ENCODE assay signal across 35 cellular contexts in genomic region chr13:112828756-112829155, GRCh38.
"Had no signal": no experiment of that assay in that cellular context is flagged by ENCODE, and none has a peak within 500 bp of the region (broad histone marks: within the 10 kb centered on the region; RNA-seq: fewer than 3 reads in every experiment).

No MANE protein-coding gene starts in this region.

- H3K27ac Mint-ChIP-seq: activated CD4-positive, alpha-beta T cell treated with anti-CD3 and anti-CD28 coated beads for 36 hours; activated CD4-positive, alpha-beta T cell treated with anti-CD3 and anti-CD28 coated beads, Interleukin-2, amount 10 ng/mL, durations not matched to agents 7 days and 5 days; activated CD8-positive, alpha-beta T cell treated with anti-CD3 and anti-CD28 coated beads, Interleukin-2, amount 10 ng/mL, durations not matched to agents 7 days and 5 days; activated naive CD4-positive, alpha-beta T cell treated with anti-CD3 and anti-CD28 coated beads, Interleukin-2, amount 50 U/mL, for 24 hours; activated naive CD8-positive, alpha-beta T cell treated with anti-CD3 and anti-CD28 coated beads, Interleukin-2, amount 10 ng/mL, durations not matched to agents 7 days and 5 days; activated T-cell treated with anti-CD3 and anti-CD28 coated beads, Interleukin-2, amount 50 U/mL, for 24 hours; activated T-helper 2 cell treated with anti-CD3 and anti-CD28 coated beads, Interferon-gamma antibody, Interleukin-2, Interleukin-4, amounts not matched to agents 10 μg/mL and 5 μg/mL and 100 μg/mL, durations not matched to agents 14 hours and 24 hours and 36 hours; T-helper 1 cell treated with Interleukin-12 subunit alpha and Interleukin-12 subunit beta and Interleukin-4 antibody, amounts not matched to agents 30 μg/mL and 1 μg/mL, for 36 hours; T-helper 2 cell treated with Interferon-gamma antibody and Interleukin-4, amounts not matched to agents 5 μg/mL and 100 μg/mL, for 36 hours had no signal

- H3K4me3 ChIP-seq: ascending aorta, MG63, SJSA1 had no signal

- H3K9ac ChIP-seq: SK-N-SH had no signal

- FAIRE-seq: RCC 7860, TTC549 had no signal

- H3K4me1 ChIP-seq: ascending aorta, SJSA1 had no signal

- H3K27me3 Mint-ChIP-seq: activated CD4-positive, alpha-beta T cell treated with anti-CD3 and anti-CD28 coated beads for 36 hours; activated CD4-positive, alpha-beta T cell treated with anti-CD3 and anti-CD28 coated beads, Interleukin-2, amount 10 ng/mL, durations not matched to agents 7 days and 5 days; activated naive CD4-positive, alpha-beta T cell treated with anti-CD3 and anti-CD28 coated beads, Interleukin-2, amount 50 U/mL, for 24 hours; activated naive CD8-positive, alpha-beta T cell treated with anti-CD3 and anti-CD28 coated beads, Interleukin-2, amount 10 ng/mL, durations not matched to agents 7 days and 5 days; activated T-cell treated with anti-CD3 and anti-CD28 coated beads, Interleukin-2, amount 50 U/mL, for 24 hours had no signal

- H3K9me3 Mint-ChIP-seq: activated CD4-positive, alpha-beta T cell treated with anti-CD3 and anti-CD28 coated beads, Interleukin-2, amount 10 ng/mL, durations not matched to agents 7 days and 5 days; activated naive CD4-positive, alpha-beta T cell treated with anti-CD3 and anti-CD28 coated beads, Interleukin-2, amount 50 U/mL, for 24 hours; activated naive CD8-positive, alpha-beta T cell treated with anti-CD3 and anti-CD28 coated beads, Interleukin-2, amount 10 ng/mL, durations not matched to agents 7 days and 5 days; activated T-cell treated with anti-CD3 and anti-CD28 coated beads, Interleukin-2, amount 50 U/mL, for 24 hours; activated T-helper 2 cell treated with anti-CD3 and anti-CD28 coated beads, Interferon-gamma antibody, Interleukin-2, Interleukin-4, amounts not matched to agents 10 μg/mL and 5 μg/mL and 100 μg/mL, durations not matched to agents 14 hours and 24 hours and 36 hours; T-helper 1 cell treated with Interleukin-12 subunit alpha and Interleukin-12 subunit beta and Interleukin-4 antibody, amounts not matched to agents 30 μg/mL and 1 μg/mL, for 36 hours; T-helper 2 cell treated with Interferon-gamma antibody and Interleukin-4, amounts not matched to agents 5 μg/mL and 100 μg/mL, for 36 hours had no signal

- ATAC-seq: activated CD4-positive, CD25-positive, alpha-beta regulatory T cell treated with anti-CD3 and anti-CD28 coated beads, Interleukin-2, amount 50 U/mL, for 24 hours; activated CD8-positive, alpha-beta T cell treated with anti-CD3 and anti-CD28 coated beads, Interleukin-2, amount 10 ng/mL, durations not matched to agents 7 days and 5 days; PC-3 had no signal

- H3K9me3 ChIP-seq: ascending aorta, MG63, SJSA1, SK-N-SH had no signal

- H3K4me1 Mint-ChIP-seq: activated CD4-positive, alpha-beta T cell treated with anti-CD3 and anti-CD28 coated beads for 36 hours; activated CD4-positive, alpha-beta T cell treated with anti-CD3 and anti-CD28 coated beads, Interleukin-2, amount 10 ng/mL, durations not matched to agents 7 days and 5 days; activated naive CD4-positive, alpha-beta T cell treated with anti-CD3 and anti-CD28 coated beads, Interleukin-2, amount 50 U/mL, for 24 hours had no signal

- H3K4me2 ChIP-seq: SK-N-SH had no signal

- DNase-seq: activated CD4-positive, alpha-beta T cell treated with anti-CD3 and anti-CD28 coated beads, Interleukin-2, amount 10 ng/mL, durations not matched to agents 7 days and 5 days; activated CD4-positive, alpha-beta T cell treated with anti-CD3 and anti-CD28 coated beads, Interleukin-2, amount 50 U/mL, for 48 hours; activated CD8-positive, alpha-beta T cell treated with anti-CD3 and anti-CD28 coated beads, Interleukin-2, amount 10 ng/mL, durations not matched to agents 7 days and 5 days; activated gamma-delta T cell; activated naive CD4-positive, alpha-beta T cell treated with Interleukin-2 at 50 U/mL for 16 hours; activated naive CD8-positive, alpha-beta T cell treated with anti-CD3 and anti-CD28 coated beads, Interleukin-2, amount 10 ng/mL, durations not matched to agents 7 days and 5 days; activated T-cell treated with anti-CD3 and anti-CD28 coated beads, Interleukin-2, amount 50 U/mL, for 24 hours; amygdala; Kasumi-1; KG1; MG63; NCI-H1092; NCI-H1436 treated with DMSO at 0.1 percent for 48 hours; NCI-H187; NCI-H2029 treated with DMSO at 0.1 percent for 48 hours; NCI-H2107; NCI-H2171; NCI-H510A; NCI-H526; NCI-H748 treated with DMSO at 0.1 percent for 48 hours; NK-92 treated with Interleukin-12 subunit alpha and Interleukin-12 subunit beta, amount 100 ng/mL, for 24 hours; PC-3; SHP77; SK-N-SH had no signal

- H3K4me3 Mint-ChIP-seq: activated CD4-positive, alpha-beta T cell treated with anti-CD3 and anti-CD28 coated beads for 36 hours; activated CD4-positive, alpha-beta T cell treated with anti-CD3 and anti-CD28 coated beads, Interleukin-2, amount 10 ng/mL, durations not matched to agents 7 days and 5 days; activated CD8-positive, alpha-beta T cell treated with anti-CD3 and anti-CD28 coated beads, Interleukin-2, amount 10 ng/mL, durations not matched to agents 7 days and 5 days; activated naive CD4-positive, alpha-beta T cell treated with anti-CD3 and anti-CD28 coated beads, Interleukin-2, amount 50 U/mL, for 24 hours; activated naive CD8-positive, alpha-beta T cell treated with anti-CD3 and anti-CD28 coated beads, Interleukin-2, amount 10 ng/mL, durations not matched to agents 7 days and 5 days; activated T-cell treated with anti-CD3 and anti-CD28 coated beads, Interleukin-2, amount 50 U/mL, for 24 hours; T-helper 1 cell treated with Interleukin-12 subunit alpha and Interleukin-12 subunit beta and Interleukin-4 antibody, amounts not matched to agents 30 μg/mL and 1 μg/mL, for 36 hours; T-helper 2 cell treated with Interferon-gamma antibody and Interleukin-4, amounts not matched to agents 5 μg/mL and 100 μg/mL, for 36 hours had no signal

- H3K36me3 ChIP-seq: MG63, SJSA1 had no signal

- H3K27ac ChIP-seq: ascending aorta, RWPE1, SJSA1 had no signal

- H3K27me3 ChIP-seq: ascending aorta, MG63, SJSA1 had no signal
